In genomic region chr19:10517760-10518443, GRCh38 we compare ENCODE assay signal across 8 cellular contexts. TPM values are rescaled to one million over a fixed set of nuclear protein-coding genes. Genes with fewer than 3 reads are reported as not detected.
DNase-seq lines count a peak whose midpoint lies in the region; ATAC-seq and TF ChIP-seq lines count a peak whose summit lies in the region.

No MANE protein-coding gene starts in this region.

- H4K5ac ChIP-seq in mesendoderm (ENCODE audit: low read length), result no peak overlapping the region

- H2BK5ac ChIP-seq in mesendoderm (ENCODE audit: low read length), result no peak overlapping the region

- peaks cover 98% of the 10 kb centered on the region for H3K27me3 Mint-ChIP-seq in activated naive CD4-positive, alpha-beta T cell treated with anti-CD3 and anti-CD28 coated beads, Interleukin-2, amount 10 ng/mL, durations not matched to agents 7 days and 5 days
- H3K27me3 Mint-ChIP-seq in dendritic cell treated with granulocyte-macrophage colony-stimulating factor and Interleukin-4, amounts not matched to agents 40 ng/mL and 50 ng/mL, for 4 days, result peaks cover 80% of the 10 kb centered on the region

- no peaks in the 10 kb centered on the region for H3K79me2 ChIP-seq in mesendoderm (ENCODE audit: control insufficient read depth, insufficient read depth, low read length)

- peak; percentile 28 for DNase-seq in activated naive CD4-positive, alpha-beta T cell treated with anti-CD3 and anti-CD28 coated beads, Interleukin-2, amount 10 ng/mL, durations not matched to agents 7 days and 5 days
- DNase-seq in activated naive CD4-positive, alpha-beta T cell (lab: John Stamatoyannopoulos, UW), result no peak
- DNase-seq in mesendoderm (peak; percentile 71), GF-D8 (lab: John Stamatoyannopoulos, UW) (no peak), SKM-1 treated with dmso at 0.1 percent for 144 hours (lab: John Stamatoyannopoulos, UW; ENCODE audit: unreplicated experiment) (no peak)

- no peak overlapping the region for H3K27ac ChIP-seq in mesendoderm (ENCODE audit: low read depth, low read length)

- peak overlapping the region; percentile 73 for H3K4me3 ChIP-seq in mesendoderm (ENCODE audit: low read length)

- no peak for ATAC-seq in HG03571 (IDR thresholded peaks at IDR 0.05; ENCODE audit: unreplicated experiment)

- no peaks in the 10 kb centered on the region for H3K36me3 ChIP-seq in mesendoderm (ENCODE audit: control insufficient read depth, insufficient read depth, low read length)

- H3K9me3 Mint-ChIP-seq in activated naive CD4-positive, alpha-beta T cell treated with anti-CD3 and anti-CD28 coated beads, Interleukin-2, amount 10 ng/mL, durations not matched to agents 7 days and 5 days, result no peaks in the 10 kb centered on the region
- no peaks in the 10 kb centered on the region for H3K9me3 Mint-ChIP-seq in dendritic cell treated with granulocyte-macrophage colony-stimulating factor and Interleukin-4, amounts not matched to agents 40 ng/mL and 50 ng/mL, for 4 days

- no peaks in the 10 kb centered on the region for H3K79me1 ChIP-seq in mesendoderm (ENCODE audit: low read length)

- H3K27ac Mint-ChIP-seq in activated naive CD4-positive, alpha-beta T cell treated with anti-CD3 and anti-CD28 coated beads, Interleukin-2, amount 10 ng/mL, durations not matched to agents 7 days and 5 days, result peak overlapping the region; percentile 6
- peak overlapping the region; percentile 5 for H3K27ac Mint-ChIP-seq in dendritic cell treated with granulocyte-macrophage colony-stimulating factor and Interleukin-4, amounts not matched to agents 40 ng/mL and 50 ng/mL, for 4 days

- intact Hi-C loops in dendritic cell treated with granulocyte-macrophage colony-stimulating factor and Interleukin-4, amounts not matched to agents 40 ng/mL and 50 ng/mL, for 4 days (cut with micrococcal nuclease), result no loop called here

- no peaks in the 10 kb centered on the region for H3K27me3 ChIP-seq in mesendoderm (ENCODE audit: insufficient read depth, low read length, poor library complexity)

- CTCF ChIA-PET in activated naive CD4-positive, alpha-beta T cell treated with anti-CD3 and anti-CD28 coated beads, Interleukin-2, amount 10 ng/mL, durations not matched to agents 7 days and 5 days (lab: Charles Lee), result interaction anchor here (1.0 to 1.2 kb wide), 3 partner anchors 9 to 182 kb away, joined by 3 read pairs; no protein-coding TSS in a partner anchor

- H3K36me3 Mint-ChIP-seq in activated naive CD4-positive, alpha-beta T cell treated with anti-CD3 and anti-CD28 coated beads, Interleukin-2, amount 10 ng/mL, durations not matched to agents 7 days and 5 days, result peaks cover 2% of the 10 kb centered on the region
- no peaks in the 10 kb centered on the region for H3K36me3 Mint-ChIP-seq in dendritic cell treated with granulocyte-macrophage colony-stimulating factor and Interleukin-4, amounts not matched to agents 40 ng/mL and 50 ng/mL, for 4 days (ENCODE audit: low read depth)

- no CpG with 5 or more reads among the region's 27 CpGs for WGBS in mesendoderm (ENCODE audit: extremely low coverage, insufficient coverage, low lambda C conversion rate)

- H3K4me3 Mint-ChIP-seq in activated naive CD4-positive, alpha-beta T cell treated with anti-CD3 and anti-CD28 coated beads, Interleukin-2, amount 10 ng/mL, durations not matched to agents 7 days and 5 days, result peak overlapping the region; percentile 48
- H3K4me3 Mint-ChIP-seq in dendritic cell treated with granulocyte-macrophage colony-stimulating factor and Interleukin-4, amounts not matched to agents 40 ng/mL and 50 ng/mL, for 4 days, result peak overlapping the region; percentile 35

- peaks cover 3% of the 10 kb centered on the region for H3K4me1 ChIP-seq in mesendoderm (ENCODE audit: control insufficient read depth, low read depth, low read length)

- H3K4me1 Mint-ChIP-seq in activated naive CD4-positive, alpha-beta T cell treated with anti-CD3 and anti-CD28 coated beads, Interleukin-2, amount 10 ng/mL, durations not matched to agents 7 days and 5 days, result peaks cover 37% of the 10 kb centered on the region
- peaks cover 43% of the 10 kb centered on the region for H3K4me1 Mint-ChIP-seq in dendritic cell treated with granulocyte-macrophage colony-stimulating factor and Interleukin-4, amounts not matched to agents 40 ng/mL and 50 ng/mL, for 4 days (ENCODE audit: low read depth)

- H2BK120ac ChIP-seq in mesendoderm (ENCODE audit: low read depth, low read length), result no peak overlapping the region

- H3K9ac ChIP-seq in mesendoderm (ENCODE audit: low read length), result peak overlapping the region; percentile 83

- peak overlapping the region; percentile 93 for H3K56ac ChIP-seq in mesendoderm (ENCODE audit: low read length)

- no peak overlapping the region for H2BK15ac ChIP-seq in mesendoderm (replicated peaks; ENCODE audit: low read depth)

- H3K4ac ChIP-seq in mesendoderm (ENCODE audit: low read depth, low read length), result no peak overlapping the region

- H3K18ac ChIP-seq in mesendoderm (ENCODE audit: low read length), result peak overlapping the region; percentile 12

- H3K23ac ChIP-seq in mesendoderm (ENCODE audit: low read length), result no peak overlapping the region

- peak overlapping the region; percentile 45 for H3K4me2 ChIP-seq in mesendoderm (ENCODE audit: low read length)

- no peak overlapping the region for H2AK5ac ChIP-seq in mesendoderm (ENCODE audit: low read length)

- no peak overlapping the region for H4K8ac ChIP-seq in mesendoderm (ENCODE audit: low read depth, low read length)

TF ChIP-seq in PFSK-1, 5 proteins besides CTCF, POLR2A, EP300 and RAD21:
- TF ChIP-seq TAF1 (IDR thresholded peaks at IDR 0.05; ENCODE audit: borderline replicate concordance, insufficient read depth, low read length), result peak; percentile 66; the same call in 1 of the 2 replicates
- TF ChIP-seq, protein P1, sequence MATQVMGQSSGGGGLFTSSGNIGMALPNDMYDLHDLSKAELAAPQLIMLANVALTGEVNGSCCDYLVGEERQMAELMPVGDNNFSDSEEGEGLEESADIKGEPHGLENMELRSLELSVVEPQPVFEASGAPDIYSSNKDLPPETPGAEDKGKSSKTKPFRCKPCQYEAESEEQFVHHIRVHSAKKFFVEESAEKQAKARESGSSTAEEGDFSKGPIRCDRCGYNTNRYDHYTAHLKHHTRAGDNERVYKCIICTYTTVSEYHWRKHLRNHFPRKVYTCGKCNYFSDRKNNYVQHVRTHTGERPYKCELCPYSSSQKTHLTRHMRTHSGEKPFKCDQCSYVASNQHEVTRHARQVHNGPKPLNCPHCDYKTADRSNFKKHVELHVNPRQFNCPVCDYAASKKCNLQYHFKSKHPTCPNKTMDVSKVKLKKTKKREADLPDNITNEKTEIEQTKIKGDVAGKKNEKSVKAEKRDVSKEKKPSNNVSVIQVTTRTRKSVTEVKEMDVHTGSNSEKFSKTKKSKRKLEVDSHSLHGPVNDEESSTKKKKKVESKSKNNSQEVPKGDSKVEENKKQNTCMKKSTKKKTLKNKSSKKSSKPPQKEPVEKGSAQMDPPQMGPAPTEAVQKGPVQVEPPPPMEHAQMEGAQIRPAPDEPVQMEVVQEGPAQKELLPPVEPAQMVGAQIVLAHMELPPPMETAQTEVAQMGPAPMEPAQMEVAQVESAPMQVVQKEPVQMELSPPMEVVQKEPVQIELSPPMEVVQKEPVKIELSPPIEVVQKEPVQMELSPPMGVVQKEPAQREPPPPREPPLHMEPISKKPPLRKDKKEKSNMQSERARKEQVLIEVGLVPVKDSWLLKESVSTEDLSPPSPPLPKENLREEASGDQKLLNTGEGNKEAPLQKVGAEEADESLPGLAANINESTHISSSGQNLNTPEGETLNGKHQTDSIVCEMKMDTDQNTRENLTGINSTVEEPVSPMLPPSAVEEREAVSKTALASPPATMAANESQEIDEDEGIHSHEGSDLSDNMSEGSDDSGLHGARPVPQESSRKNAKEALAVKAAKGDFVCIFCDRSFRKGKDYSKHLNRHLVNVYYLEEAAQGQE (IDR thresholded peaks at IDR 0.05; ENCODE audit: insufficient read depth in 1 of 2, low read depth in 2 of 2, low read length in 2 of 2), result 0 out of 4 replicates have a peak, but pooled peaks of 1 of the 2 experiments have one; percentile 0
- TF ChIP-seq SIN3A (IDR thresholded peaks at IDR 0.05; ENCODE audit: borderline replicate concordance, insufficient read depth, low read length), result 0 out of 2 replicates have a peak, but pooled peaks have one; percentile 42
- TF ChIP-seq FOXP2 (optimal IDR thresholded peaks at IDR 0.05; ENCODE audit: borderline replicate concordance, extremely low read depth, extremely low read length, insufficient read depth), result no peak
- peak; percentile 63 for TF ChIP-seq POLR2AphosphoS5 (IDR thresholded peaks at IDR 0.05; ENCODE audit: low read depth, low read length)

RNA-seq across cellular contexts. Expression of gene S1PR5, which starts 0.7 kb away (rescaled TPM):
- 22.0 TPM for polyA plus RNA-seq in PFSK-1 (2012; ENCODE audit: insufficient read length, low read depth)
- 2.4 TPM for polyA plus RNA-seq in mesendoderm (2013, experiment 1 of 2)
- polyA plus RNA-seq in mesendoderm (2013, experiment 2 of 2), result 2.4 TPM

RNA-seq across cellular contexts. Expression of gene KEAP1, which starts 14.7 kb away (rescaled TPM):
- polyA plus RNA-seq in PFSK-1 (2012; ENCODE audit: insufficient read length, low read depth), result 105 TPM
- 36.4 TPM for polyA plus RNA-seq in mesendoderm (2013, experiment 1 of 2)
- 34.5 TPM for polyA plus RNA-seq in mesendoderm (2013, experiment 2 of 2)

RNA-seq across cellular contexts. Expression of gene ATG4D, which starts 25.8 kb away (rescaled TPM):
- polyA plus RNA-seq in PFSK-1 (2012; ENCODE audit: insufficient read length, low read depth), result 64.1 TPM
- 23.0 TPM for polyA plus RNA-seq in mesendoderm (2013, experiment 1 of 2)
- polyA plus RNA-seq in mesendoderm (2013, experiment 2 of 2), result 23.3 TPM

RNA-seq across cellular contexts. Expression of gene KRI1, which starts 47.9 kb away (rescaled TPM):
- 53.9 TPM for polyA plus RNA-seq in PFSK-1 (2012; ENCODE audit: insufficient read length, low read depth)
- polyA plus RNA-seq in mesendoderm (2013, experiment 1 of 2), result 32.6 TPM
- 31.2 TPM for polyA plus RNA-seq in mesendoderm (2013, experiment 2 of 2)

RNA-seq across cellular contexts. Expression of gene CDKN2D, which starts 50.9 kb away (rescaled TPM):
- 10.8 TPM for polyA plus RNA-seq in PFSK-1 (2012; ENCODE audit: insufficient read length, low read depth)
- 0.93 TPM for polyA plus RNA-seq in mesendoderm (2013, experiment 1 of 2)
- polyA plus RNA-seq in mesendoderm (2013, experiment 2 of 2), result 1.1 TPM

Comparison
In these comparisons a context has a peak if more than half of its experiments do, and no peak if none do; other contexts are left out.
1. DNase-seq: peak in activated naive CD4-positive, alpha-beta T cell treated with anti-CD3 and anti-CD28 coated beads, Interleukin-2, amount 10 ng/mL, durations not matched to agents 7 days and 5 days (single experiment) and mesendoderm (single experiment); none in activated naive CD4-positive, alpha-beta T cell (0 of 4), GF-D8 (single experiment) and SKM-1 treated with dmso at 0.1 percent for 144 hours (single experiment).